Comparison of ENCODE assay signal across 8 cellular contexts in the genomic region with DNA sequence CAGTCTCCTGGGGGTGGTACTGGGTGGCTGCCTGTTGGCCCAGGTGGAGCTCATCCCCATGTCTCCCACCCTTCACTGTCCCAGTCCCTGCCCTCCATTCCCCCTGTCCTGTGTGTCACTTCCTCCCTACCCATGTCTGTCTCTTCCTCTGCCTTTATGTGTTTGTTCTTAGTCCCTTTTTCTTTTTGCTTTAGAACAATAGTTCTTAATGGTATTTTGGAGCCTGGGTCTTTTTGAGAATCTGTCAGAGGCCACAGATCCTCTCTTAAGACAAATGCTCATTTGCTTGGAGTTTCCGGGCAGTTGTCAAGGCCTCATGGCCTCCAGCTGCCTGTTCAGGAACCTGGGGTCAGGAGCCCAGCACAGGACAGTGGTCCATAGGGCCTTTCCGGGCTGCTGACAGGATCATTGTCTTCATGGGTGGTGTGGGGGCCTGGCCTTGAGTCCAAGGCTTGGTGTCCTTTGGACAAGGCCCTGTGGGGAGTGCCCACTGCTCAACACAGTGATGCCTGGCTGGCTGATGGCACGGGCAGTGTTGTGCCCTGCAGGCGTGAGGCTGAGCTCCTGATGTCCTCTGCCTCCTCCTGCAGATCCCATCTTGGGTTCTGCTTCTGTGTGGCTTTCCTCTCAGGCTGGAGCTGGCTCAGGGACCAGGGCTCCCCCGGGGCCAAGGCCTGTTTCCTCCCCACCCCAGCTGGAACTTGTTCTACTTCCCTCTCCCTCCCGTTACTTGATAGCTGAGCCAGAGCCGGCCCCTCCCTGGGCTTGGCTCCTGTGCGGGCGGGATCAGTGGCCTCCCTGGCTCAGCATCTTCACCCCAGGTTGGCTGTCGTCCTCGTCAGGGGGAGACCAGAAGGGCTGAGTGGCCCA. TPM values are rescaled to one million over a fixed set of nuclear protein-coding genes. Genes with fewer than 3 reads are reported as not detected.
A peak's percentile ranks its signal among the peaks of the same experiment; 100 is the strongest.
DNase-seq lines count a peak whose midpoint lies in the region; TF ChIP-seq lines count a peak whose summit lies in the region.

No MANE protein-coding gene starts in this region.

- H3K4me1 Mint-ChIP-seq in activated naive CD4-positive, alpha-beta T cell treated with anti-CD3 and anti-CD28 coated beads for 36 hours (ENCODE audit: low read depth): peaks cover 86% of the 10 kb centered on the region
- peaks cover 54% of the 10 kb centered on the region for H3K4me1 Mint-ChIP-seq in MCF 10A (ENCODE audit: insufficient read depth, unreplicated experiment)

- no peak overlapping the region for H3K4me3 ChIP-seq in urinary bladder (ENCODE audit: low read depth, low read length)

- TF ChIP-seq CTCF in MCF 10A (IDR thresholded peaks at IDR 0.05; ENCODE audit: unreplicated experiment): no peak

- peak overlapping the region; percentile 93 for H3K27ac Mint-ChIP-seq in activated naive CD4-positive, alpha-beta T cell treated with anti-CD3 and anti-CD28 coated beads for 36 hours
- peak overlapping the region; percentile 17 for H3K27ac Mint-ChIP-seq in MCF 10A (ENCODE audit: low read depth, unreplicated experiment)

- intact Hi-C loops in activated naive CD4-positive, alpha-beta T cell treated with anti-CD3 and anti-CD28 coated beads for 36 hours (cut with micrococcal nuclease): no loop called here
- intact Hi-C loops in MCF 10A (cut with micrococcal nuclease): no loop called here

- peak overlapping the region; percentile 40 for H3K27ac ChIP-seq in urinary bladder (ENCODE audit: low read depth)

- no peaks in the 10 kb centered on the region for H3K27me3 Mint-ChIP-seq in activated naive CD4-positive, alpha-beta T cell treated with anti-CD3 and anti-CD28 coated beads for 36 hours (ENCODE audit: low read depth)
- H3K27me3 Mint-ChIP-seq in MCF 10A (ENCODE audit: insufficient read depth, unreplicated experiment): no peaks in the 10 kb centered on the region

- no peaks in the 10 kb centered on the region for H3K9me3 Mint-ChIP-seq in activated naive CD4-positive, alpha-beta T cell treated with anti-CD3 and anti-CD28 coated beads for 36 hours
- no peaks in the 10 kb centered on the region for H3K9me3 Mint-ChIP-seq in MCF 10A (ENCODE audit: unreplicated experiment)

- peaks cover 5% of the 10 kb centered on the region for H3K36me3 ChIP-seq in urinary bladder (ENCODE audit: insufficient read depth)

- H3K4me1 ChIP-seq in urinary bladder (ENCODE audit: insufficient read depth): no peaks in the 10 kb centered on the region

- H3K4me3 Mint-ChIP-seq in activated naive CD4-positive, alpha-beta T cell treated with anti-CD3 and anti-CD28 coated beads for 36 hours: peak overlapping the region; percentile 68
- H3K4me3 Mint-ChIP-seq in MCF 10A (ENCODE audit: unreplicated experiment): peak overlapping the region; percentile 52

- CTCF ChIA-PET in activated naive CD4-positive, alpha-beta T cell treated with anti-CD3 and anti-CD28 coated beads for 36 hours (lab: Charles Lee): interaction anchor here (0.8 to 1.6 kb wide), 3 partner anchors 9 to 29 kb away, joined by 3 read pairs; no protein-coding TSS in a partner anchor
- CTCF ChIA-PET in MCF 10A (lab: Yijun Ruan, JAX): interaction anchor here (0.6 kb wide), 1 partner anchor 655 kb away, joined by 3 read pairs; no protein-coding TSS in a partner anchor

- WGBS in urinary bladder: 13% methylated on average over 11 of the region's 11 CpGs

- POLR2A ChIA-PET in MCF 10A (lab: Yijun Ruan, JAX): interaction anchor here (0.5 to 0.8 kb wide), 5 partner anchors 25 to 506 kb away, joined by 3 to 4 read pairs (median 3); a partner anchor contains a TSS

- BruUV-seq in MCF 10A (replicated peaks; lab: Mats Ljungman, UMichigan): no TSS peak

- H3K36me3 Mint-ChIP-seq in activated naive CD4-positive, alpha-beta T cell treated with anti-CD3 and anti-CD28 coated beads for 36 hours (ENCODE audit: low read depth): peaks cover 39% of the 10 kb centered on the region
- H3K36me3 Mint-ChIP-seq in MCF 10A (ENCODE audit: insufficient read depth, unreplicated experiment): peaks cover 25% of the 10 kb centered on the region

- DNase-seq in activated naive CD4-positive, alpha-beta T cell treated with anti-CD3 and anti-CD28 coated beads for 36 hours: no peak
- DNase-seq in activated naive CD4-positive, alpha-beta T cell (lab: John Stamatoyannopoulos, UW): no peak
- DNase-seq in MCF 10A (ENCODE audit: unreplicated experiment) (no peak), medulla oblongata (ENCODE audit: extremely low spot score) (peak; percentile 19), GM19238 (ENCODE audit: insufficient read length, low spot score) (no peak), NCI-H2227 (lab: John Stamatoyannopoulos, UW; ENCODE audit: unreplicated experiment) (no peak), activated gamma-delta T cell (lab: John Stamatoyannopoulos, UW) (no peak)

RNA-seq across cellular contexts. Expression of a gene that starts 3.5 kb away (rescaled TPM):
- total RNA-seq in activated naive CD4-positive, alpha-beta T cell treated with anti-CD3 and anti-CD28 coated beads for 36 hours: 10 to 100 TPM; 80.0 to 83.7 TPM
- 55.6 and 62.7 TPM in 2 replicates for total RNA-seq in MCF 10A (2022)
- total RNA-seq in urinary bladder: 39.5 TPM
- 122 TPM for polyA plus RNA-seq in urinary bladder

RNA-seq across cellular contexts. Expression of a gene that starts 24.5 kb away (rescaled TPM):
- 10 to 100 TPM; 40.0 to 40.3 TPM for total RNA-seq in activated naive CD4-positive, alpha-beta T cell treated with anti-CD3 and anti-CD28 coated beads for 36 hours
- total RNA-seq in MCF 10A (2022): 10.1 and 13.2 TPM in 2 replicates
- total RNA-seq in urinary bladder: 2.7 TPM
- 46.2 TPM for polyA plus RNA-seq in urinary bladder

RNA-seq across cellular contexts. Expression of a gene that starts 27.2 kb away (rescaled TPM):
- total RNA-seq in activated naive CD4-positive, alpha-beta T cell treated with anti-CD3 and anti-CD28 coated beads for 36 hours: not detected
- 0.70 TPM in 1 of 2 replicates, not detected in the other for total RNA-seq in MCF 10A (2022)
- total RNA-seq in urinary bladder: 2.9 TPM
- polyA plus RNA-seq in urinary bladder: 11.8 TPM

RNA-seq across cellular contexts. Expression of a gene that starts 47.7 kb away (rescaled TPM):
- total RNA-seq in activated naive CD4-positive, alpha-beta T cell treated with anti-CD3 and anti-CD28 coated beads for 36 hours: not detected
- total RNA-seq in MCF 10A (2022): not detected in 2 replicates
- not detected for total RNA-seq in urinary bladder
- polyA plus RNA-seq in urinary bladder: 1.5 TPM

RNA-seq across cellular contexts. Expression of a gene that starts 51.5 kb away (rescaled TPM):
- 100 to 1,000 TPM; 264 to 312 TPM for total RNA-seq in activated naive CD4-positive, alpha-beta T cell treated with anti-CD3 and anti-CD28 coated beads for 36 hours
- 108 and 160 TPM in 2 replicates for total RNA-seq in MCF 10A (2022)
- 22.6 TPM for total RNA-seq in urinary bladder
- 67.2 TPM for polyA plus RNA-seq in urinary bladder
